Comparison of ENCODE assay signal across 30 cellular contexts in genomic region chr1:33271666-33272505, GRCh38. TPM values are rescaled to one million over a fixed set of nuclear protein-coding genes. Genes with fewer than 3 reads are reported as not detected.
DNase-seq lines count a peak whose midpoint lies in the region; ATAC-seq, FAIRE-seq and TF ChIP-seq lines count a peak whose summit lies in the region.
"Had no signal": no experiment of that assay in that cellular context is flagged by ENCODE, and none has a peak within 500 bp of the region (broad histone marks: within the 10 kb centered on the region; RNA-seq: fewer than 3 reads in every experiment).

No MANE protein-coding gene starts in this region.

- H3K27me3 ChIP-seq in H1 (replicated peaks in 1 of 4; ENCODE audit: control insufficient read depth in 3 of 4, extremely low read depth in 1 of 4, insufficient read depth in 3 of 4, low read length in 3 of 4), result no peaks in the 10 kb centered on the region
- H3K27me3 ChIP-seq: BE2C, gastroesophageal sphincter, right lobe of liver, upper lobe of left lung had no signal

- H2BK15ac ChIP-seq in H1 (ENCODE audit: low read length), result no peak overlapping the region

- H3K27me3 Mint-ChIP-seq in activated naive CD8-positive, alpha-beta T cell treated with anti-CD3 and anti-CD28 coated beads, Interleukin-2, amount 10 ng/mL, durations not matched to agents 7 days and 5 days, result no peaks in the 10 kb centered on the region
- H3K27me3 Mint-ChIP-seq in activated naive CD8-positive, alpha-beta T cell treated with anti-CD3 and anti-CD28 coated beads, Interleukin-2, amount 50 U/mL, for 24 hours, result no peaks in the 10 kb centered on the region
- H3K27me3 Mint-ChIP-seq in nephron (ENCODE audit: low read depth), result no peaks in the 10 kb centered on the region
- H3K27me3 Mint-ChIP-seq: activated naive CD8-positive, alpha-beta T cell had no signal

- no peak overlapping the region for H2BK5ac ChIP-seq in H1 (ENCODE audit: low read depth, low read length)

- no peak overlapping the region for H2AFZ ChIP-seq in H1 (ENCODE audit: low read length)
- H2AFZ ChIP-seq: GM23248 had no signal

- no peak overlapping the region for H4K91ac ChIP-seq in H1 (replicated peaks; ENCODE audit: insufficient read length, low read length)

- no peak for TF ChIP-seq POLR2A in H1 (IDR thresholded peaks at IDR 0.05; ENCODE audit: control extremely low read depth in 1 of 2, low read depth in 2 of 2, low read length in 2 of 2)

- ATAC-seq in activated naive CD8-positive, alpha-beta T cell treated with anti-CD3 and anti-CD28 coated beads, Interleukin-2, amount 10 ng/mL, durations not matched to agents 7 days and 5 days (ENCODE audit: low read depth), result no peak
- no peak for ATAC-seq in activated naive CD8-positive, alpha-beta T cell treated with anti-CD3 and anti-CD28 coated beads, Interleukin-2, amount 50 U/mL, for 24 hours
- ATAC-seq in HG03565 (IDR thresholded peaks at IDR 0.05; ENCODE audit: unreplicated experiment) (no peak), GM18511 (IDR thresholded peaks at IDR 0.05; ENCODE audit: unreplicated experiment) (no peak), mucosa of descending colon (no peak)
- ATAC-seq: gastroesophageal sphincter, GM12878, left lobe of liver had no signal

- H3K79me2 ChIP-seq in H1 (ENCODE audit: control insufficient read depth in 1 of 2, insufficient read depth in 2 of 2, low read length in 2 of 2), result 0 out of 4 replicates have a peak, but pooled peaks cover 0 to 8% of the 10 kb centered on the region in 2 experiments

- CTCF ChIA-PET in H1 (lab: Charles Lee; ENCODE audit: partially characterized antibody), result interaction anchor here (0.6 to 5.8 kb wide), 3 partner anchors 24 to 350 kb away, joined by 4 to 49 read pairs (median 4); no protein-coding TSS in a partner anchor

- H2BK12ac ChIP-seq in H1 (ENCODE audit: low read depth, low read length), result no peak overlapping the region

- H3K9me3 Mint-ChIP-seq in activated naive CD8-positive, alpha-beta T cell treated with anti-CD3 and anti-CD28 coated beads, Interleukin-2, amount 10 ng/mL, durations not matched to agents 7 days and 5 days, result no peaks in the 10 kb centered on the region
- no peaks in the 10 kb centered on the region for H3K9me3 Mint-ChIP-seq in activated naive CD8-positive, alpha-beta T cell treated with anti-CD3 and anti-CD28 coated beads, Interleukin-2, amount 50 U/mL, for 24 hours
- no peaks in the 10 kb centered on the region for H3K9me3 Mint-ChIP-seq in nephron

- peaks cover 25% of the 10 kb centered on the region for H3K4me1 Mint-ChIP-seq in activated naive CD8-positive, alpha-beta T cell treated with anti-CD3 and anti-CD28 coated beads, Interleukin-2, amount 10 ng/mL, durations not matched to agents 7 days and 5 days
- peaks cover 16% of the 10 kb centered on the region for H3K4me1 Mint-ChIP-seq in activated naive CD8-positive, alpha-beta T cell treated with anti-CD3 and anti-CD28 coated beads, Interleukin-2, amount 50 U/mL, for 24 hours
- H3K4me1 Mint-ChIP-seq in nephron, result peaks cover 59% of the 10 kb centered on the region

- H4K8ac ChIP-seq in H1 (ENCODE audit: extremely low read depth, insufficient read depth, low read length), result no peak overlapping the region

- no peak overlapping the region for H2BK120ac ChIP-seq in H1 (replicated peaks; ENCODE audit: low read depth, low read length)

- H2AK5ac ChIP-seq in H1 (ENCODE audit: low read depth, low read length), result no peak overlapping the region

- no peak overlapping the region for H4K5ac ChIP-seq in H1 (ENCODE audit: insufficient read length, low read depth, low read length)

- H3K4ac ChIP-seq in H1 (replicated peaks; ENCODE audit: insufficient read length, low read depth, low read length), result no peak overlapping the region

- POLR2A ChIA-PET in activated naive CD8-positive, alpha-beta T cell treated with anti-CD3 and anti-CD28 coated beads, Interleukin-2, amount 10 ng/mL, durations not matched to agents 7 days and 5 days (lab: Charles Lee), result no interaction called here
- POLR2A ChIA-PET in H1 (lab: Charles Lee; ENCODE audit: partially characterized antibody), result interaction anchor here (0.7 to 1.8 kb wide), 4 partner anchors 8 to 222 kb away, joined by 3 to 5 read pairs (median 3); no protein-coding TSS in a partner anchor

- peaks cover 6% of the 10 kb centered on the region for H3K36me3 Mint-ChIP-seq in activated naive CD8-positive, alpha-beta T cell treated with anti-CD3 and anti-CD28 coated beads, Interleukin-2, amount 10 ng/mL, durations not matched to agents 7 days and 5 days
- H3K36me3 Mint-ChIP-seq in activated naive CD8-positive, alpha-beta T cell treated with anti-CD3 and anti-CD28 coated beads, Interleukin-2, amount 50 U/mL, for 24 hours (ENCODE audit: low read depth), result no peaks in the 10 kb centered on the region
- peaks cover 43% of the 10 kb centered on the region for H3K36me3 Mint-ChIP-seq in nephron (ENCODE audit: low read depth)
- H3K36me3 Mint-ChIP-seq: activated naive CD8-positive, alpha-beta T cell had no signal

- no peak overlapping the region for H3K56ac ChIP-seq in H1 (replicated peaks; ENCODE audit: insufficient read length, low read depth, low read length)

- TF ChIP-seq EP300 in H1 (IDR thresholded peaks at IDR 0.05; ENCODE audit: borderline replicate concordance in 1 of 2, low read depth in 2 of 2, low read length in 2 of 2), result no peak

- intact Hi-C loops in mucosa of descending colon (cut with DNase I, micrococcal nuclease), result no loop called here

- H2BK20ac ChIP-seq in H1 (ENCODE audit: low read length), result no peak overlapping the region

- H3K4me2 ChIP-seq in H1 (ENCODE audit: insufficient read depth in 1 of 2, low read depth in 2 of 2, low read length in 2 of 2), result no peak overlapping the region
- H3K4me2 ChIP-seq: SK-N-SH had no signal

- H3K4me3 Mint-ChIP-seq in activated naive CD8-positive, alpha-beta T cell treated with anti-CD3 and anti-CD28 coated beads, Interleukin-2, amount 10 ng/mL, durations not matched to agents 7 days and 5 days, result no peak overlapping the region
- H3K4me3 Mint-ChIP-seq in activated naive CD8-positive, alpha-beta T cell treated with anti-CD3 and anti-CD28 coated beads, Interleukin-2, amount 50 U/mL, for 24 hours, result no peak overlapping the region
- H3K4me3 Mint-ChIP-seq in nephron, result no peak overlapping the region
- H3K4me3 Mint-ChIP-seq: activated naive CD8-positive, alpha-beta T cell had no signal

- 89% methylated on average over 13 of the region's 13 CpGs; no CpG with 5 or more reads in 1 of the 2 experiments for WGBS in H1 (ENCODE audit: extremely low coverage in 1 of 2, insufficient coverage in 1 of 2, insufficient read length in 1 of 2, insufficient replicate concordance in 2 of 2, low coverage in 1 of 2, low lambda C conversion rate in 2 of 2, missing lambda C conversion rate in 1 of 2), 2 experiments

- H3K9me3 ChIP-seq in H1 (ENCODE audit: insufficient read depth in 2 of 2, low read depth in 1 of 2, low read length in 1 of 2) (no peaks in the 10 kb centered on the region), mucosa of descending colon (no peaks in the 10 kb centered on the region)
- H3K9me3 ChIP-seq: BE2C, gastroesophageal sphincter, right lobe of liver, SK-N-SH, upper lobe of left lung had no signal

- no peak overlapping the region for H3K18ac ChIP-seq in H1 (ENCODE audit: extremely low read depth, low read length)

- H4K20me1 ChIP-seq in H1 (replicated peaks in 1 of 2; ENCODE audit: control insufficient read depth in 1 of 2, insufficient read depth in 2 of 2, low read length in 2 of 2), result peaks cover 2 to 26% of the 10 kb centered on the region in 2 experiments

- no peak for TF ChIP-seq CTCF in H1 (IDR thresholded peaks at IDR 0.05; ENCODE audit: control extremely low read depth in 1 of 3, insufficient read depth in 1 of 3, low read depth in 1 of 3, low read length in 3 of 3)
- TF ChIP-seq CTCF in nephron (IDR thresholded peaks at IDR 0.05; ENCODE audit: unreplicated experiment in 3 of 3), result no peak
- no peak for TF ChIP-seq CTCF in mucosa of descending colon (IDR thresholded peaks at IDR 0.05)

- H3K9ac ChIP-seq in H1 (replicated peaks in 1 of 4; ENCODE audit: extremely low read depth in 1 of 4, low read depth in 3 of 4, low read length in 3 of 4), result no peak overlapping the region
- H3K9ac ChIP-seq: GM23248, SK-N-SH had no signal

- no peak for TF ChIP-seq RAD21 in H1 (IDR thresholded peaks at IDR 0.05 in 1 of 2, conservative IDR thresholded peaks at IDR 0.05 in 1 of 2; ENCODE audit: low read depth in 2 of 2, low read length in 2 of 2)

- H3K4me3 ChIP-seq in H1 (ENCODE audit: extremely low read depth in 1 of 4, insufficient read depth in 2 of 4, low read depth in 3 of 4, low read length in 4 of 4) (no peak overlapping the region), mucosa of descending colon (no peak overlapping the region)
- H3K4me3 ChIP-seq: gastroesophageal sphincter, GM12878, GM23248, right lobe of liver, upper lobe of left lung had no signal

- H3K23me2 ChIP-seq in H1 (ENCODE audit: low read depth, low read length), result no peaks in the 10 kb centered on the region

- H3K4me1 ChIP-seq in H1 (replicated peaks in 1 of 4; ENCODE audit: control insufficient read depth in 3 of 4, insufficient read depth in 4 of 4, low read length in 3 of 4) (peaks cover 0 to 13% (median 3%) of the 10 kb centered on the region in 4 experiments; a peak in 5 of 7 replicates), mucosa of descending colon (ENCODE audit: low read depth) (no peaks in the 10 kb centered on the region)
- H3K4me1 ChIP-seq: BE2C, right lobe of liver had no signal

- FAIRE-seq in H1 (lab: Jason Lieb, UNC), result no peak
- FAIRE-seq: endothelial cell of umbilical vein, GM12878 had no signal

- peaks cover 0 to 5% (median 2%) of the 10 kb centered on the region in 4 experiments; a peak in 2 of 8 replicates for H3K36me3 ChIP-seq in H1 (ENCODE audit: control insufficient read depth in 2 of 4, insufficient read depth in 4 of 4, low read length in 3 of 4)
- no peaks in the 10 kb centered on the region for H3K36me3 ChIP-seq in mucosa of descending colon (ENCODE audit: low read depth)
- H3K36me3 ChIP-seq: BE2C, right lobe of liver had no signal

- peak overlapping the region; percentile 43 for H3K23ac ChIP-seq in H1 (ENCODE audit: insufficient read length)

- DNase-seq in activated naive CD8-positive, alpha-beta T cell treated with anti-CD3 and anti-CD28 coated beads, Interleukin-2, amount 10 ng/mL, durations not matched to agents 7 days and 5 days, result peak; percentile 22
- no peak for DNase-seq in activated naive CD8-positive, alpha-beta T cell treated with anti-CD3 and anti-CD28 coated beads, Interleukin-2, amount 50 U/mL, for 24 hours
- no peak for DNase-seq in H1 (ENCODE audit: low read depth in 1 of 2, low spot score in 2 of 2)
- DNase-seq in activated CD4-positive, alpha-beta T cell treated with anti-CD3 and anti-CD28 coated beads for 4 hours, result no peak
- no peak for DNase-seq in mucosa of descending colon
- DNase-seq: activated T-cell treated with anti-CD3 and anti-CD28 coated beads, Interleukin-2, amount 50 U/mL, for 48 hours; BE2C; Calu3; central memory CD4-positive, alpha-beta T cell; GM23248; hypothalamus; mesenchymal stem cell; NCI-H1436 treated with DMSO at 0.1 percent for 48 hours; SK-N-SH; stimulated activated CD4-positive, alpha-beta T cell treated with anti-CD3 and anti-CD28 coated beads, Interleukin-12 subunit alpha, Interleukin-12 subunit beta, amount 100 ng/mL, for 4 hours; stimulated activated CD4-positive, alpha-beta T cell treated with anti-CD3 and anti-CD28 coated beads, Interleukin-4, amount 100 ng/mL, for 1 hour; upper lobe of left lung had no signal

- peaks cover 12% of the 10 kb centered on the region for H3K79me1 ChIP-seq in H1 (ENCODE audit: low read depth, low read length)

- H3K27ac Mint-ChIP-seq in activated naive CD8-positive, alpha-beta T cell treated with anti-CD3 and anti-CD28 coated beads, Interleukin-2, amount 10 ng/mL, durations not matched to agents 7 days and 5 days, result peak overlapping the region; percentile 9
- H3K27ac Mint-ChIP-seq in activated naive CD8-positive, alpha-beta T cell treated with anti-CD3 and anti-CD28 coated beads, Interleukin-2, amount 50 U/mL, for 24 hours, result no peak overlapping the region
- peak overlapping the region in 2 of 3 experiments; percentile 15 to 34 for H3K27ac Mint-ChIP-seq in nephron

- H3K27ac ChIP-seq in H1 (ENCODE audit: low read depth, low read length), result no peak overlapping the region
- H3K27ac ChIP-seq: GM23248, right lobe of liver, upper lobe of left lung had no signal

- no peak overlapping the region for H3K14ac ChIP-seq in H1 (ENCODE audit: insufficient read length)

RNA-seq across cellular contexts. Expression of gene ZNF362, which starts 15.6 kb away (rescaled TPM):
- 10 to 100 TPM; 18.8 to 23.1 TPM for total RNA-seq in activated naive CD8-positive, alpha-beta T cell treated with anti-CD3 and anti-CD28 coated beads, Interleukin-2, amount 10 ng/mL, durations not matched to agents 7 days and 5 days
- 27.8 and 30.0 TPM in 2 replicates for total RNA-seq in H1 (2021; fragmentation: NEBNext Ultra II Directional; extraction: Animal tissue kit (Norgen Biotek cat#: 25700))
- 24.2 and 40.4 TPM in 2 replicates for polyA plus RNA-seq in H1 (2011; rRNA removed)
- 16.1 TPM for polyA plus RNA-seq in H1 (2011; cell fraction: cytosol; rRNA removed)
- 24.6 TPM for polyA plus RNA-seq in H1 (2011; cell fraction: nucleus; rRNA removed)
- 15.4 to 21.7 TPM (median 18.6 TPM) in 4 replicates for polyA plus RNA-seq in H1 (2012, experiment 1 of 2)
- polyA plus RNA-seq in H1 (2012, experiment 2 of 2), result 16.3 TPM
- 20.9 TPM for polyA plus RNA-seq in H1 (2013, experiment 1 of 2)
- polyA plus RNA-seq in H1 (2013, experiment 2 of 2), result 20.1 TPM
- polyA minus RNA-seq in H1 (2011; rRNA and poly(A)+ RNA removed), result 14.9 and 19.7 TPM in 2 replicates
- 17.6 TPM for polyA minus RNA-seq in H1 (2011; cell fraction: cytosol; rRNA and poly(A)+ RNA removed)
- 17.4 TPM for polyA minus RNA-seq in H1 (2011; cell fraction: nucleus; rRNA and poly(A)+ RNA removed)
- total RNA-seq in mucosa of descending colon, result 10 to 100 TPM; 12.1 to 33.3 (median 13.7) TPM

RNA-seq across cellular contexts. Expression of gene A3GALT2, which starts 49.0 kb away (rescaled TPM):
- under 1 TPM in 1 of 2 experiments, not detected in 1; 0.31 TPM for total RNA-seq in activated naive CD8-positive, alpha-beta T cell treated with anti-CD3 and anti-CD28 coated beads, Interleukin-2, amount 10 ng/mL, durations not matched to agents 7 days and 5 days
- not detected in 2 replicates for total RNA-seq in H1 (2021; fragmentation: NEBNext Ultra II Directional; extraction: Animal tissue kit (Norgen Biotek cat#: 25700))
- not detected in 2 replicates for polyA plus RNA-seq in H1 (2011; rRNA removed)
- polyA plus RNA-seq in H1 (2011; cell fraction: cytosol; rRNA removed), result not detected
- not detected for polyA plus RNA-seq in H1 (2011; cell fraction: nucleus; rRNA removed)
- not detected in 4 replicates for polyA plus RNA-seq in H1 (2012, experiment 1 of 2)
- polyA plus RNA-seq in H1 (2012, experiment 2 of 2), result not detected
- not detected for polyA plus RNA-seq in H1 (2013, experiment 1 of 2)
- not detected for polyA plus RNA-seq in H1 (2013, experiment 2 of 2)
- not detected in 2 replicates for polyA minus RNA-seq in H1 (2011; rRNA and poly(A)+ RNA removed)
- not detected for polyA minus RNA-seq in H1 (2011; cell fraction: cytosol; rRNA and poly(A)+ RNA removed)
- not detected for polyA minus RNA-seq in H1 (2011; cell fraction: nucleus; rRNA and poly(A)+ RNA removed)
- total RNA-seq in mucosa of descending colon, result not detected
- total RNA-seq: Calu3; dermis microvascular lymphatic vessel endothelial cell; endothelial cell of umbilical vein; fibroblast of lung; GM12878; GM23248; left lobe of liver; right lobe of liver; subcutaneous adipose tissue; T-helper 2 cell treated with Interferon-gamma antibody and Interleukin-4, amounts not matched to agents 100 ng/mL and 5 ng/mL, for 36 hours had no signal
- polyA plus RNA-seq: endothelial cell of umbilical vein, fibroblast of lung, GM12878, GM23248 had no signal
